ENCODE assay signal across 8 cellular contexts in genomic region chr12:4270016-4270669, GRCh38. TPM values are rescaled to one million over a fixed set of nuclear protein-coding genes. Genes with fewer than 3 reads are reported as not detected.
A peak's percentile ranks its signal among the peaks of the same experiment; 100 is the strongest.
DNase-seq lines count a peak whose midpoint lies in the region; ATAC-seq and TF ChIP-seq lines count a peak whose summit lies in the region.

No MANE protein-coding gene starts in this region.

- H3K4me2 ChIP-seq in OCI-LY7 (ENCODE audit: low read length): peak overlapping the region; percentile 81
- peak overlapping the region; percentile 85 for H3K4me2 ChIP-seq in mesenchymal stem cell (ENCODE audit: low read length, poor library complexity, severe bottlenecking)

- H4K8ac ChIP-seq in mesenchymal stem cell (ENCODE audit: low read length): peak overlapping the region; percentile 24

- H3K36me3 ChIP-seq in OCI-LY7 (ENCODE audit: insufficient read depth, low read length) (no peaks in the 10 kb centered on the region), mesenchymal stem cell (ENCODE audit: control insufficient read depth in 1 of 2, insufficient read depth in 2 of 2, low read depth in 1 of 2, low read length in 2 of 2) (no peaks in the 10 kb centered on the region), subcutaneous abdominal adipose tissue (ENCODE audit: control insufficient read depth in 5 of 5, insufficient read depth in 5 of 5, low read length in 5 of 5) (no peaks in the 10 kb centered on the region)

- CTCF ChIA-PET in OCI-LY7 (lab: Charles Lee; ENCODE audit: unreplicated experiment): interaction anchor here (0.6 kb wide), 1 partner anchor 155 kb away, joined by 3 read pairs; no protein-coding TSS in a partner anchor
- CTCF ChIA-PET in HEK293T (lab: Yijun Ruan, JAX): no interaction called here

- no peak overlapping the region for H4K91ac ChIP-seq in mesenchymal stem cell (ENCODE audit: low read length)

- no peaks in the 10 kb centered on the region for H3K9me2 ChIP-seq in OCI-LY7 (ENCODE audit: insufficient read depth, low read length)

- peak overlapping the region; percentile 100 for H3K27ac Mint-ChIP-seq in activated naive CD8-positive, alpha-beta T cell treated with anti-CD3 and anti-CD28 coated beads for 36 hours

- peak overlapping the region; percentile 63 for H3K4me3 ChIP-seq in OCI-LY7 (ENCODE audit: low read depth, low read length, poor library complexity, severe bottlenecking)
- peak overlapping the region in 1 of 2 experiments; percentile 60 for H3K4me3 ChIP-seq in mesenchymal stem cell (ENCODE audit: insufficient read depth in 1 of 2, low read depth in 1 of 2, low read length in 2 of 2)
- H3K4me3 ChIP-seq in subcutaneous abdominal adipose tissue (ENCODE audit: low read depth in 1 of 5, low read length in 5 of 5): peak overlapping the region; percentile 53 to 66 (median 65)

- H3K4me1 Mint-ChIP-seq in activated naive CD8-positive, alpha-beta T cell treated with anti-CD3 and anti-CD28 coated beads for 36 hours: peaks cover 21% of the 10 kb centered on the region

- no peak overlapping the region for H2BK120ac ChIP-seq in mesenchymal stem cell (ENCODE audit: low read depth, low read length)

- H3K27me3 Mint-ChIP-seq in activated naive CD8-positive, alpha-beta T cell treated with anti-CD3 and anti-CD28 coated beads for 36 hours: no peaks in the 10 kb centered on the region

- H3K9me3 ChIP-seq in OCI-LY7 (ENCODE audit: low read length) (no peaks in the 10 kb centered on the region), mesenchymal stem cell (ENCODE audit: control insufficient read depth, low read length) (no peaks in the 10 kb centered on the region), subcutaneous abdominal adipose tissue (ENCODE audit: control insufficient read depth in 5 of 5, low read length in 5 of 5) (no peaks in the 10 kb centered on the region)

- no TSS peak for BruUV-seq in OCI-LY7 (replicated peaks; lab: Mats Ljungman, UMichigan)

- H3K9ac ChIP-seq in mesenchymal stem cell (ENCODE audit: low read length) (peak overlapping the region; percentile 77), subcutaneous abdominal adipose tissue (ENCODE audit: low read length in 5 of 5) (peak overlapping the region in 4 of 5 donors; percentile 15 to 62 (median 30))

- no peak overlapping the region for H2AFZ ChIP-seq in OCI-LY7 (ENCODE audit: low read length)
- H2AFZ ChIP-seq in mesenchymal stem cell (ENCODE audit: low read depth, low read length): no peak overlapping the region

- WGBS in mesenchymal stem cell: 4% methylated on average over 17 of the region's 31 CpGs

- no peaks in the 10 kb centered on the region for H3K79me2 ChIP-seq in OCI-LY7 (ENCODE audit: insufficient read depth, low read depth, low read length)

- H3K27ac ChIP-seq in OCI-LY7 (ENCODE audit: low read depth, low read length, poor library complexity, severe bottlenecking): no peak overlapping the region
- H3K27ac ChIP-seq in mesenchymal stem cell (ENCODE audit: low read length, poor library complexity, severe bottlenecking): no peak overlapping the region
- H3K27ac ChIP-seq in subcutaneous abdominal adipose tissue (ENCODE audit: low read depth, low read length): peak overlapping the region; percentile 41

- H3K23ac ChIP-seq in mesenchymal stem cell (ENCODE audit: low read length in 2 of 2): peak overlapping the region; percentile 11 to 46

- DNase-seq in OCI-LY7 (ENCODE audit: low spot score) (no peak), mesenchymal stem cell (no peak), HEK293T (ENCODE audit: extremely low spot score) (no peak), SHP77 treated with DMSO at 0.1 percent for 48 hours (lab: John Stamatoyannopoulos, UW) (no peak), NCI-H146 (lab: John Stamatoyannopoulos, UW) (no peak)
- peak; percentile 55 for DNase-seq in activated naive CD8-positive, alpha-beta T cell treated with anti-CD3 and anti-CD28 coated beads for 36 hours

- no peaks in the 10 kb centered on the region for H4K20me1 ChIP-seq in OCI-LY7 (ENCODE audit: insufficient read depth, low read length)

- POLR2A ChIA-PET in OCI-LY7 (lab: Charles Lee): no interaction called here
- POLR2A ChIA-PET in HEK293T (lab: Yijun Ruan, JAX): interaction anchor here (1.5 to 1.7 kb wide), 2 partner anchors 20 to 54 kb away, joined by 3 read pairs; no protein-coding TSS in a partner anchor

- no peak overlapping the region for H3K14ac ChIP-seq in mesenchymal stem cell (ENCODE audit: low read length in 2 of 2)

- H3K18ac ChIP-seq in mesenchymal stem cell (ENCODE audit: low read depth in 1 of 2, low read length in 2 of 2): no peak overlapping the region

- H3K27me3 ChIP-seq in mesenchymal stem cell (ENCODE audit: control insufficient read depth in 1 of 2, insufficient read depth in 1 of 2, low read length in 2 of 2) (peaks cover 47 to 84% of the 10 kb centered on the region in 2 experiments), subcutaneous abdominal adipose tissue (ENCODE audit: control insufficient read depth in 5 of 5, insufficient read depth in 4 of 5, low read length in 5 of 5) (peaks cover 6 to 52% (median 13%) of the 10 kb centered on the region in 5 donors)

- ATAC-seq in GM21381 (IDR thresholded peaks at IDR 0.05; ENCODE audit: unreplicated experiment): no peak

- TF ChIP-seq CTCF in OCI-LY7 (conservative IDR thresholded peaks at IDR 0.05; ENCODE audit: low read length): no peak

- H3K36me3 Mint-ChIP-seq in activated naive CD8-positive, alpha-beta T cell treated with anti-CD3 and anti-CD28 coated beads for 36 hours: peaks cover 12% of the 10 kb centered on the region

- H2BK12ac ChIP-seq in mesenchymal stem cell (ENCODE audit: low read length in 2 of 2): peak overlapping the region in 1 of 2 experiments; percentile 4

- no peak overlapping the region for H2BK5ac ChIP-seq in mesenchymal stem cell (ENCODE audit: low read depth, low read length, poor library complexity, severe bottlenecking)

- H3K9me3 Mint-ChIP-seq in activated naive CD8-positive, alpha-beta T cell treated with anti-CD3 and anti-CD28 coated beads for 36 hours: no peaks in the 10 kb centered on the region

- H3K4me1 ChIP-seq in OCI-LY7 (ENCODE audit: insufficient read depth, low read length, poor library complexity, severe bottlenecking) (peaks cover 18% of the 10 kb centered on the region), mesenchymal stem cell (ENCODE audit: control insufficient read depth, insufficient read depth, low read depth, low read length) (peaks cover 29% of the 10 kb centered on the region), subcutaneous abdominal adipose tissue (ENCODE audit: control insufficient read depth in 5 of 5, insufficient read depth in 5 of 5, low read length in 5 of 5) (peaks cover 0 to 59% (median 57%) of the 10 kb centered on the region in 5 donors)

- H3K4ac ChIP-seq in mesenchymal stem cell (ENCODE audit: low read depth in 1 of 2, low read length in 2 of 2): no peak overlapping the region

- H3K79me1 ChIP-seq in mesenchymal stem cell (replicated peaks; ENCODE audit: low read length, poor library complexity, severe bottlenecking): peaks cover 8% of the 10 kb centered on the region

- intact Hi-C loops in OCI-LY7 (cut with micrococcal nuclease; ENCODE audit: unreplicated experiment): no loop called here

- no peak overlapping the region for H2BK15ac ChIP-seq in mesenchymal stem cell (ENCODE audit: low read depth, poor library complexity, severe bottlenecking)

- H2AK5ac ChIP-seq in mesenchymal stem cell (ENCODE audit: low read length, severe bottlenecking): peak overlapping the region; percentile 83

- H3K4me3 Mint-ChIP-seq in activated naive CD8-positive, alpha-beta T cell treated with anti-CD3 and anti-CD28 coated beads for 36 hours: peak overlapping the region; percentile 97

TF ChIP-seq in HEK293T, 16 proteins besides CTCF, POLR2A, EP300 and RAD21:
- TF ChIP-seq FOXA1 (IDR thresholded peaks at IDR 0.05) (no peak), SUZ12 (IDR thresholded peaks at IDR 0.05) (no peak), PKNOX1 (IDR thresholded peaks at IDR 0.05) (no peak), CTBP1 (IDR thresholded peaks at IDR 0.05; ENCODE audit: borderline replicate concordance) (no peak), FOXK2 (IDR thresholded peaks at IDR 0.05) (no peak), TARDBP (IDR thresholded peaks at IDR 0.05) (no peak), L3MBTL2 (conservative IDR thresholded peaks at IDR 0.05) (no peak), ARNT (IDR thresholded peaks at IDR 0.05) (no peak), NFRKB (IDR thresholded peaks at IDR 0.05) (no peak), LEF1 (IDR thresholded peaks at IDR 0.05; ENCODE audit: borderline replicate concordance) (no peak), BHLHE40 (IDR thresholded peaks at IDR 0.05; ENCODE audit: borderline replicate concordance) (no peak), FOXM1 (IDR thresholded peaks at IDR 0.05; ENCODE audit: borderline replicate concordance) (no peak), ZNF384 (IDR thresholded peaks at IDR 0.05) (no peak), ELF4 (IDR thresholded peaks at IDR 0.05) (no peak), HDGF (IDR thresholded peaks at IDR 0.05; ENCODE audit: borderline replicate concordance) (no peak), SP1 (IDR thresholded peaks at IDR 0.05) (no peak)

RNA-seq across cellular contexts. Expression of gene CCND2, which starts 3.4 kb away (rescaled TPM):
- not detected in 2 replicates for total RNA-seq in OCI-LY7 (2014; rRNA removed; shearing (Covaris generic))
- total RNA-seq in OCI-LY7 (2022): not detected in 2 replicates
- total RNA-seq in activated naive CD8-positive, alpha-beta T cell treated with anti-CD3 and anti-CD28 coated beads for 36 hours: 100 to 1,000 TPM; 749 TPM
- polyA plus RNA-seq in mesenchymal stem cell (2013, experiment 1 of 2): 42.1 TPM
- 38.2 TPM for polyA plus RNA-seq in mesenchymal stem cell (2013, experiment 2 of 2)

RNA-seq across cellular contexts. Expression of gene TIGAR, which starts 50.9 kb away (rescaled TPM):
- total RNA-seq in OCI-LY7 (2014; rRNA removed; shearing (Covaris generic)): 8.0 and 15.4 TPM in 2 replicates
- total RNA-seq in OCI-LY7 (2022): 18.2 and 24.7 TPM in 2 replicates
- 10 to 100 TPM; 14.0 to 15.8 TPM for total RNA-seq in activated naive CD8-positive, alpha-beta T cell treated with anti-CD3 and anti-CD28 coated beads for 36 hours
- 24.2 TPM for polyA plus RNA-seq in mesenchymal stem cell (2013, experiment 1 of 2)
- polyA plus RNA-seq in mesenchymal stem cell (2013, experiment 2 of 2): 25.9 TPM

Comparison
In these comparisons a context has a peak if more than half of its experiments do, and no peak if none do; other contexts are left out.
1. RNA of gene CCND2, which starts 3.4 kb away (total RNA-seq): 749 TPM in activated naive CD8-positive, alpha-beta T cell treated with anti-CD3 and anti-CD28 coated beads for 36 hours; not detected in OCI-LY7; every median in the first group is over 100 times any median in the second.